Comparison of ENCODE assay signal across 29 cellular contexts in the genomic region with DNA sequence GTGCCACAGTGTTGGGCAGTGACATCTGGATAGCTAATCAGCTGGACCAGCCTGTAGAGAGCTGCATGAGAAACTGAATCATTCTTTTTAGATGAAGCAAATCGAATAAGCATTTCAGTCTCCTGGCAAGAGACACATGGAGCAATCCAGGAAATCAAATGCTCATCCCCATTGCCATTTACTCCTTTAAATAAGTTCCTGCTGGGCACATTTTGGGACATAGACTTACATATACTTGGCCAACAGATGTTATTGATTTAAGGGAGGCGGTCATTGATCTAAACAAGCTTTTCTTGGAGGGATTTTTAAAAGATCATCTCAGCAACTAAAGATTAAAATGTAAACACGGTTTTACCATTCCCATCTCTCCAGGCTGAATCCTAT.
"Had no signal": no experiment of that assay in that cellular context is flagged by ENCODE, and none has a peak within 500 bp of the region (broad histone marks: within the 10 kb centered on the region; RNA-seq: fewer than 3 reads in every experiment).

No MANE protein-coding gene starts in this region.

- H3K4me3 Mint-ChIP-seq: naive thymus-derived CD4-positive, alpha-beta T cell; nephron; neural progenitor cell; stimulated activated naive CD8-positive, alpha-beta T cell treated with anti-CD3 and anti-CD28 coated beads, Interleukin-15, amount 100 ng/mL, for 72 hours had no signal

- H3K36me3 Mint-ChIP-seq: naive thymus-derived CD4-positive, alpha-beta T cell; neural progenitor cell had no signal

- H3K9ac ChIP-seq: neural progenitor cell, parathyroid adenoma had no signal

- H3K4me1 Mint-ChIP-seq: naive thymus-derived CD4-positive, alpha-beta T cell; stimulated activated naive CD8-positive, alpha-beta T cell treated with anti-CD3 and anti-CD28 coated beads, Interleukin-15, amount 100 ng/mL, for 72 hours had no signal

- H3K27me3 ChIP-seq: esophagus muscularis mucosa, gastrocnemius medialis, neural progenitor cell, right lobe of liver, suprapubic skin, transverse colon, upper lobe of right lung, uterus had no signal

- H3K4me1 ChIP-seq: parathyroid adenoma, right lobe of liver, suprapubic skin, transverse colon, upper lobe of right lung, uterus had no signal

- FAIRE-seq: endothelial cell of umbilical vein, keratinocyte had no signal

- H3K9me3 Mint-ChIP-seq: stimulated activated naive CD8-positive, alpha-beta T cell treated with anti-CD3 and anti-CD28 coated beads, Interleukin-15, amount 100 ng/mL, for 72 hours had no signal

- H3K36me3 ChIP-seq: esophagus muscularis mucosa, gastrocnemius medialis, neural progenitor cell, right lobe of liver, suprapubic skin, transverse colon, upper lobe of right lung, uterus had no signal

- H3K27ac Mint-ChIP-seq: naive thymus-derived CD4-positive, alpha-beta T cell; nephron; neural progenitor cell; progenitor cell of endocrine pancreas; stimulated activated naive CD8-positive, alpha-beta T cell treated with anti-CD3 and anti-CD28 coated beads, Interleukin-15, amount 100 ng/mL, for 72 hours had no signal

- H3K9me3 ChIP-seq: esophagus muscularis mucosa, gastrocnemius medialis, right lobe of liver, suprapubic skin, transverse colon, upper lobe of right lung, uterus had no signal

- DNase-seq: dermis blood vessel endothelial cell; effector memory CD4-positive, alpha-beta T cell; gastrocnemius medialis; head of caudate nucleus; mesenchymal stem cell; midbrain; naive thymus-derived CD4-positive, alpha-beta T cell; right lobe of liver; stimulated activated CD4-positive, alpha-beta T cell treated with anti-CD3 and anti-CD28 coated beads, Interleukin-12 subunit alpha, Interleukin-12 subunit beta, amount 100 ng/mL, for 4 hours; stimulated activated CD4-positive, alpha-beta T cell treated with anti-CD3 and anti-CD28 coated beads, Interleukin-1b, Interleukin-23, amount 100 ng/mL, for 48 hours; stimulated activated CD4-positive, alpha-beta T cell treated with anti-CD3 and anti-CD28 coated beads, Interleukin-4, amount 100 ng/mL, for 1 hour; stimulated activated CD8-positive, alpha-beta memory T cell treated with anti-CD3 and anti-CD28 coated beads, Interleukin-4, amount 100 ng/mL, for 48 hours; stimulated activated naive CD4-positive, alpha-beta T cell; stimulated activated naive CD8-positive, alpha-beta T cell treated with anti-CD3 and anti-CD28 coated beads, Interleukin-15, amount 100 ng/mL, for 72 hours; transverse colon; upper lobe of right lung; uterus had no signal

- H3K4me3 ChIP-seq: coronary artery, esophagus muscularis mucosa, gastrocnemius medialis, lung, neural progenitor cell, right lobe of liver, smooth muscle cell, suprapubic skin, transverse colon, upper lobe of right lung, uterus had no signal

- H3K27ac ChIP-seq: coronary artery, esophagus muscularis mucosa, gastrocnemius medialis, neural progenitor cell, parathyroid adenoma, right lobe of liver, suprapubic skin, transverse colon, upper lobe of right lung, uterus had no signal

- ATAC-seq: gastrocnemius medialis; left lobe of liver; naive thymus-derived CD4-positive, alpha-beta T cell; right lobe of liver; stimulated activated naive CD8-positive, alpha-beta T cell treated with anti-CD3 and anti-CD28 coated beads, Interleukin-15, amount 100 ng/mL, for 72 hours had no signal
